Comparison of ENCODE assay signal across 17 cellular contexts in the genomic region with DNA sequence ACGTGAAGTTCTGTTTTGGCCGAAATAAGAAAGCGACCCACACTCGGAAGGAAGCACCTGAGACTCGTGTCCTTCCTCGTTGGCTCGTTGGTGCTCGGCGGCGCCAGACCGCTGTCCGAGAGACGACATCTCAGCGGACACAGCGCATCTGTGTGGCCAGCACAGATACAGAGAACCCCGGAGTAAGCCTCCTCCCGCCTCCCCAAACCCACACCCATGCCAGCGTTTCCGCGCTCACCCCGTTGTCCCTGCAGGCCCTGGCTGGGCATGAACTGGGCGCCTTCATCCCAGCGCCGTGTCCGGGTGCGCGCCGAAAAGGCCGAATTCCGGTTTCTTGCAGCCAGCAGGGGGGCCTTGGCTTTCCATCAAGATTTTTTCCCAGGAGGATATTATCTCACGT.
A peak's percentile ranks its signal among the peaks of the same experiment; 100 is the strongest.
DNase-seq lines count a peak whose midpoint lies in the region; ATAC-seq and TF ChIP-seq lines count a peak whose summit lies in the region.
"Had no signal": no experiment of that assay in that cellular context is flagged by ENCODE, and none has a peak within 500 bp of the region (broad histone marks: within the 10 kb centered on the region; RNA-seq: fewer than 3 reads in every experiment).

No MANE protein-coding gene starts in this region.

- 0 out of 2 replicates have a peak overlapping the region, but pooled peaks have one; percentile 10 for H2AFZ ChIP-seq in GM23338

- H3K9me3 Mint-ChIP-seq in GM23338, result peaks cover 5% of the 10 kb centered on the region; the same call in 2 of the 3 replicates

- H3K36me3 Mint-ChIP-seq in GM23338 (ENCODE audit: low read depth), result peaks cover 5% of the 10 kb centered on the region
- H3K36me3 Mint-ChIP-seq: CD8-positive, alpha-beta T cell had no signal

- H3K4me2 ChIP-seq in GM23338, result no peak overlapping the region
- H3K4me2 ChIP-seq: A549; BLaER1 treated with 17β-estradiol and CSF1 and Interleukin-3, amounts not matched to agents 10 nM and 100 nM had no signal

- intact Hi-C loops in posterior vena cava (cut with DNase I), result no loop called here

- H3F3A ChIP-seq in GM23338 (replicated peaks; ENCODE audit: low read depth), result no peaks in the 10 kb centered on the region

- H3K27me3 ChIP-seq in GM23338 (ENCODE audit: insufficient read depth), result no peaks in the 10 kb centered on the region

- no peaks in the 10 kb centered on the region for H3K79me2 ChIP-seq in GM23338 (replicated peaks; ENCODE audit: insufficient read depth)

- no peak for TF ChIP-seq CTCF in GM23338 (conservative IDR thresholded peaks at IDR 0.05; ENCODE audit: low read depth in 2 of 2)

- H3K4me1 Mint-ChIP-seq in GM23338, result no peaks in the 10 kb centered on the region
- H3K4me1 Mint-ChIP-seq: B cell had no signal

- H3K36me3 ChIP-seq in GM23338 (ENCODE audit: insufficient read depth), result no peaks in the 10 kb centered on the region
- H3K36me3 ChIP-seq: BLaER1 treated with 17β-estradiol and CSF1 and Interleukin-3, amounts not matched to agents 10 nM and 100 nM had no signal

- H3K27ac Mint-ChIP-seq in GM23338, result no peak overlapping the region
- H3K27ac Mint-ChIP-seq: B cell; CD4-positive, alpha-beta T cell; CD8-positive, alpha-beta T cell had no signal

- no peak overlapping the region for H3K4me3 Mint-ChIP-seq in GM23338
- H3K4me3 Mint-ChIP-seq: B cell; CD4-positive, alpha-beta T cell; CD8-positive, alpha-beta T cell had no signal

- no peaks in the 10 kb centered on the region for H4K20me1 ChIP-seq in GM23338 (replicated peaks; ENCODE audit: insufficient read depth)
- H4K20me1 ChIP-seq: BLaER1 treated with 17β-estradiol and CSF1 and Interleukin-3, amounts not matched to agents 10 nM and 100 nM had no signal

- ATAC-seq in GM23338, result no peak
- peak; percentile 4 for ATAC-seq in left lobe of liver
- ATAC-seq: A549; CD8-positive, alpha-beta T cell had no signal

- no peaks in the 10 kb centered on the region for H3K4me1 ChIP-seq in GM23338 (ENCODE audit: insufficient read depth)
- H3K4me1 ChIP-seq: A549, Caco-2 had no signal

- H3K27ac ChIP-seq in GM23338 (ENCODE audit: low read depth), result no peak overlapping the region
- H3K27ac ChIP-seq: 22Rv1; A549; BLaER1 treated with 17β-estradiol and CSF1 and Interleukin-3, amounts not matched to agents 10 nM and 100 nM; C4-2B had no signal

- DNase-seq in GM23338 (ENCODE audit: low spot score) (no peak), left lobe of liver (ENCODE audit: low spot score) (no peak), posterior vena cava (ENCODE audit: low spot score) (peak; percentile 71), mesenteric fat pad (ENCODE audit: low spot score) (no peak), hypothalamus (lab: John Stamatoyannopoulos, UW) (no peak)
- DNase-seq: AML-193; Caco-2; Calu3; CD4-positive, alpha-beta T cell; CD8-positive, alpha-beta T cell; DMS79 treated with DMSO at 0.1 percent for 48 hours; GF-D8 had no signal

- H3K9me2 ChIP-seq in GM23338 (ENCODE audit: insufficient read depth), result no peaks in the 10 kb centered on the region

- H3K27me3 Mint-ChIP-seq in GM23338 (ENCODE audit: insufficient read depth, low read depth, poor library complexity), result peaks cover 7% of the 10 kb centered on the region
- H3K27me3 Mint-ChIP-seq: B cell; CD4-positive, alpha-beta T cell had no signal

- no peak overlapping the region for H3K4me3 ChIP-seq in GM23338
- H3K4me3 ChIP-seq: A549; BLaER1 treated with 17β-estradiol and CSF1 and Interleukin-3, amounts not matched to agents 10 nM and 100 nM had no signal

TF ChIP-seq in GM23338, 12 proteins besides CTCF, POLR2A, EP300 and RAD21 (continues in another document):
- TF ChIP-seq, protein P1, sequence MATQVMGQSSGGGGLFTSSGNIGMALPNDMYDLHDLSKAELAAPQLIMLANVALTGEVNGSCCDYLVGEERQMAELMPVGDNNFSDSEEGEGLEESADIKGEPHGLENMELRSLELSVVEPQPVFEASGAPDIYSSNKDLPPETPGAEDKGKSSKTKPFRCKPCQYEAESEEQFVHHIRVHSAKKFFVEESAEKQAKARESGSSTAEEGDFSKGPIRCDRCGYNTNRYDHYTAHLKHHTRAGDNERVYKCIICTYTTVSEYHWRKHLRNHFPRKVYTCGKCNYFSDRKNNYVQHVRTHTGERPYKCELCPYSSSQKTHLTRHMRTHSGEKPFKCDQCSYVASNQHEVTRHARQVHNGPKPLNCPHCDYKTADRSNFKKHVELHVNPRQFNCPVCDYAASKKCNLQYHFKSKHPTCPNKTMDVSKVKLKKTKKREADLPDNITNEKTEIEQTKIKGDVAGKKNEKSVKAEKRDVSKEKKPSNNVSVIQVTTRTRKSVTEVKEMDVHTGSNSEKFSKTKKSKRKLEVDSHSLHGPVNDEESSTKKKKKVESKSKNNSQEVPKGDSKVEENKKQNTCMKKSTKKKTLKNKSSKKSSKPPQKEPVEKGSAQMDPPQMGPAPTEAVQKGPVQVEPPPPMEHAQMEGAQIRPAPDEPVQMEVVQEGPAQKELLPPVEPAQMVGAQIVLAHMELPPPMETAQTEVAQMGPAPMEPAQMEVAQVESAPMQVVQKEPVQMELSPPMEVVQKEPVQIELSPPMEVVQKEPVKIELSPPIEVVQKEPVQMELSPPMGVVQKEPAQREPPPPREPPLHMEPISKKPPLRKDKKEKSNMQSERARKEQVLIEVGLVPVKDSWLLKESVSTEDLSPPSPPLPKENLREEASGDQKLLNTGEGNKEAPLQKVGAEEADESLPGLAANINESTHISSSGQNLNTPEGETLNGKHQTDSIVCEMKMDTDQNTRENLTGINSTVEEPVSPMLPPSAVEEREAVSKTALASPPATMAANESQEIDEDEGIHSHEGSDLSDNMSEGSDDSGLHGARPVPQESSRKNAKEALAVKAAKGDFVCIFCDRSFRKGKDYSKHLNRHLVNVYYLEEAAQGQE (IDR thresholded peaks at IDR 0.05; ENCODE audit: unreplicated experiment), result no peak
- TF ChIP-seq EZH2phosphoT487 (IDR thresholded peaks at IDR 0.05; ENCODE audit: unreplicated experiment), result no peak
- TF ChIP-seq STAT1 (IDR thresholded peaks at IDR 0.05; ENCODE audit: unreplicated experiment), result no peak
- TF ChIP-seq NANOG (IDR thresholded peaks at IDR 0.05; ENCODE audit: borderline replicate concordance), result no peak
- no peak for TF ChIP-seq ZNF331 (CRISPR knock-in tag; IDR thresholded peaks at IDR 0.05; ENCODE audit: low read depth)
- no peak for TF ChIP-seq CREB1 (CRISPR knock-in tag; IDR thresholded peaks at IDR 0.05; ENCODE audit: low read depth)
- TF ChIP-seq JUNB (IDR thresholded peaks at IDR 0.05; ENCODE audit: unreplicated experiment), result no peak
- TF ChIP-seq POLR2AphosphoS5 (IDR thresholded peaks at IDR 0.05; ENCODE audit: low read depth), result no peak
- TF ChIP-seq, protein P2, sequence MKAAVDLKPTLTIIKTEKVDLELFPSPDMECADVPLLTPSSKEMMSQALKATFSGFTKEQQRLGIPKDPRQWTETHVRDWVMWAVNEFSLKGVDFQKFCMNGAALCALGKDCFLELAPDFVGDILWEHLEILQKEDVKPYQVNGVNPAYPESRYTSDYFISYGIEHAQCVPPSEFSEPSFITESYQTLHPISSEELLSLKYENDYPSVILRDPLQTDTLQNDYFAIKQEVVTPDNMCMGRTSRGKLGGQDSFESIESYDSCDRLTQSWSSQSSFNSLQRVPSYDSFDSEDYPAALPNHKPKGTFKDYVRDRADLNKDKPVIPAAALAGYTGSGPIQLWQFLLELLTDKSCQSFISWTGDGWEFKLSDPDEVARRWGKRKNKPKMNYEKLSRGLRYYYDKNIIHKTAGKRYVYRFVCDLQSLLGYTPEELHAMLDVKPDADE (IDR thresholded peaks at IDR 0.05), result no peak
- TF ChIP-seq EZH2 (IDR thresholded peaks at IDR 0.05; ENCODE audit: low read depth, unreplicated experiment), result no peak
